ENCODE assay signal across 14 cellular contexts in genomic region chr4:1266881-1267763, GRCh38. TPM values are rescaled to one million over a fixed set of nuclear protein-coding genes. Genes with fewer than 3 reads are reported as not detected.
DNase-seq lines count a peak whose midpoint lies in the region; ATAC-seq and TF ChIP-seq lines count a peak whose summit lies in the region.
"Had no signal": no experiment of that assay in that cellular context is flagged by ENCODE, and none has a peak within 500 bp of the region (broad histone marks: within the 10 kb centered on the region; RNA-seq: fewer than 3 reads in every experiment).

No MANE protein-coding gene starts in this region.

- ATAC-seq in GM18520 (IDR thresholded peaks at IDR 0.05; ENCODE audit: unreplicated experiment) (peak; percentile 17), HG02840 (IDR thresholded peaks at IDR 0.05; ENCODE audit: low FRiP score, unreplicated experiment) (no peak), HG03442 (IDR thresholded peaks at IDR 0.05; ENCODE audit: unreplicated experiment) (no peak)
- peak; percentile 82 for ATAC-seq in activated CD8-positive, alpha-beta T cell treated with anti-CD3 and anti-CD28 coated beads for 36 hours
- ATAC-seq in naive thymus-derived CD8-positive, alpha-beta T cell = peak; percentile 76 to 88
- ATAC-seq: body of pancreas, GM23338 had no signal

- peaks cover 5% of the 10 kb centered on the region for H3F3A ChIP-seq in DOHH2 (ENCODE audit: control insufficient read depth, insufficient read depth)

- peak overlapping the region; percentile 93 for H3K27ac Mint-ChIP-seq in activated CD8-positive, alpha-beta T cell treated with anti-CD3 and anti-CD28 coated beads for 36 hours
- peak overlapping the region; percentile 83 to 99 (median 97) for H3K27ac Mint-ChIP-seq in naive thymus-derived CD8-positive, alpha-beta T cell
- H3K27ac Mint-ChIP-seq: GM23338 had no signal

- no peaks in the 10 kb centered on the region for H3K36me3 ChIP-seq in DOHH2 (ENCODE audit: control insufficient read depth, low read length)
- H3K36me3 ChIP-seq: upper lobe of left lung had no signal

- H3K36me3 Mint-ChIP-seq in activated CD8-positive, alpha-beta T cell treated with anti-CD3 and anti-CD28 coated beads for 36 hours (ENCODE audit: low read depth) = peaks cover 7% of the 10 kb centered on the region
- peaks cover 0 to 6% (median 2%) of the 10 kb centered on the region in 3 donors for H3K36me3 Mint-ChIP-seq in naive thymus-derived CD8-positive, alpha-beta T cell

- no peak overlapping the region for H3K27ac ChIP-seq in DOHH2 (ENCODE audit: low read depth, low read length)
- H3K27ac ChIP-seq: body of pancreas, left ventricle myocardium inferior had no signal

- DNase-seq in activated CD8-positive, alpha-beta T cell treated with anti-CD3 and anti-CD28 coated beads for 36 hours = no peak
- peak in 4 of 10 donors; percentile 36 to 76 (median 59) for DNase-seq in naive thymus-derived CD8-positive, alpha-beta T cell
- DNase-seq in DMS79 treated with DMSO at 0.1 percent for 48 hours (lab: John Stamatoyannopoulos, UW) (no peak), DMS153 (lab: John Stamatoyannopoulos, UW) (no peak)
- DNase-seq: NCI-H2227 treated with DMSO at 0.1 percent for 48 hours, retina had no signal

- peak overlapping the region; percentile 64 for H3K4me3 Mint-ChIP-seq in activated CD8-positive, alpha-beta T cell treated with anti-CD3 and anti-CD28 coated beads for 36 hours
- H3K4me3 Mint-ChIP-seq in naive thymus-derived CD8-positive, alpha-beta T cell = peak overlapping the region; percentile 76 to 89 (median 83)
- H3K4me3 Mint-ChIP-seq: GM23338 had no signal

- H3K79me2 ChIP-seq in DOHH2 (ENCODE audit: control insufficient read depth, low read length) = no peaks in the 10 kb centered on the region

- peak overlapping the region; percentile 64 for H3K4me3 ChIP-seq in DOHH2 (ENCODE audit: low read length)
- H3K4me3 ChIP-seq: body of pancreas, GM23338, left ventricle myocardium inferior had no signal

- intact Hi-C loops in activated CD8-positive, alpha-beta T cell treated with anti-CD3 and anti-CD28 coated beads for 36 hours (cut with micrococcal nuclease) = no loop called here

- TF ChIP-seq CTCF in DOHH2 (IDR thresholded peaks at IDR 0.05; ENCODE audit: low read depth, low read length, poor library complexity, severe bottlenecking) = no peak
- TF ChIP-seq CTCF in activated CD8-positive, alpha-beta T cell treated with anti-CD3 and anti-CD28 coated beads for 36 hours (IDR thresholded peaks at IDR 0.05) = no peak

- POLR2A ChIA-PET in activated CD8-positive, alpha-beta T cell treated with anti-CD3 and anti-CD28 coated beads for 36 hours (lab: Charles Lee) = interaction anchor here (1.1 to 6.8 kb wide), 4 partner anchors 9 to 63 kb away, joined by 3 to 47 read pairs (median 4); partner anchors contain the start of gene CTBP1
- POLR2A ChIA-PET in naive thymus-derived CD8-positive, alpha-beta T cell (lab: Charles Lee) = interaction anchor here (0.9 to 5.7 kb wide), 7 partner anchors 12 to 338 kb away, joined by 3 to 60 read pairs (median 3); partner anchors contain the start of genes CTBP1, MAEA and UVSSA

- H3K4me2 ChIP-seq in DOHH2 (ENCODE audit: low read length) = peak overlapping the region; percentile 64
- H3K4me2 ChIP-seq: GM23338 had no signal

- peaks cover 12% of the 10 kb centered on the region; the same call in 1 of the 2 replicates for H3K9me3 ChIP-seq in DOHH2 (ENCODE audit: control insufficient read depth, insufficient read depth, low read length)
- H3K9me3 ChIP-seq: body of pancreas, upper lobe of left lung had no signal

- no peaks in the 10 kb centered on the region for H4K20me1 ChIP-seq in DOHH2 (ENCODE audit: control insufficient read depth, insufficient read depth, low read depth, low read length)

- peaks cover 17% of the 10 kb centered on the region for H3K4me1 ChIP-seq in DOHH2 (ENCODE audit: control insufficient read depth, low read length)
- H3K4me1 ChIP-seq: body of pancreas, left ventricle myocardium inferior, upper lobe of left lung had no signal

- peaks cover 20% of the 10 kb centered on the region for H3K4me1 Mint-ChIP-seq in activated CD8-positive, alpha-beta T cell treated with anti-CD3 and anti-CD28 coated beads for 36 hours (ENCODE audit: low read depth)
- peaks cover 11 to 26% (median 21%) of the 10 kb centered on the region in 4 donors for H3K4me1 Mint-ChIP-seq in naive thymus-derived CD8-positive, alpha-beta T cell
- H3K4me1 Mint-ChIP-seq: GM23338 had no signal

- H3K9me3 Mint-ChIP-seq in activated CD8-positive, alpha-beta T cell treated with anti-CD3 and anti-CD28 coated beads for 36 hours = peaks cover 11% of the 10 kb centered on the region
- H3K9me3 Mint-ChIP-seq in naive thymus-derived CD8-positive, alpha-beta T cell = peaks cover 0 to 7% (median 2%) of the 10 kb centered on the region in 9 donors

- no peaks in the 10 kb centered on the region for H3K27me3 Mint-ChIP-seq in activated CD8-positive, alpha-beta T cell treated with anti-CD3 and anti-CD28 coated beads for 36 hours
- H3K27me3 Mint-ChIP-seq in naive thymus-derived CD8-positive, alpha-beta T cell = no peaks in the 10 kb centered on the region

- no peaks in the 10 kb centered on the region for H3K27me3 ChIP-seq in DOHH2 (ENCODE audit: control insufficient read depth, low read length)
- H3K27me3 ChIP-seq: body of pancreas, upper lobe of left lung had no signal

- no peaks in the 10 kb centered on the region for H3K9me2 ChIP-seq in DOHH2 (replicated peaks; ENCODE audit: control insufficient read depth, low read length)

- CTCF ChIA-PET in activated CD8-positive, alpha-beta T cell treated with anti-CD3 and anti-CD28 coated beads for 36 hours (lab: Charles Lee) = interaction anchor here (0.7 to 5.0 kb wide), 24 partner anchors 10 to 363 kb away, joined by 3 to 57 read pairs (median 6); partner anchors contain the start of genes CTBP1 and MAEA

RNA-seq across cellular contexts. Expression of gene CTBP1, which starts 18.2 kb away (rescaled TPM):
- total RNA-seq in activated CD8-positive, alpha-beta T cell treated with anti-CD3 and anti-CD28 coated beads for 36 hours = 100 to 1,000 TPM; 136 TPM
- total RNA-seq in naive thymus-derived CD8-positive, alpha-beta T cell = 100 to 1,000 TPM; 189 to 193 TPM
- 100 to 1,000 TPM in 1 of 3 donors, 10 to 100 TPM in 2; 51.0 to 104 (median 93.7) TPM for polyA plus RNA-seq in naive thymus-derived CD8-positive, alpha-beta T cell

RNA-seq across cellular contexts. Expression of gene MAEA, which starts 22.6 kb away (rescaled TPM):
- total RNA-seq in activated CD8-positive, alpha-beta T cell treated with anti-CD3 and anti-CD28 coated beads for 36 hours = 10 to 100 TPM; 32.3 to 37.0 TPM
- 100 to 1,000 TPM; 107 to 112 TPM for total RNA-seq in naive thymus-derived CD8-positive, alpha-beta T cell
- 10 to 100 TPM; 56.7 to 75.1 (median 59.2) TPM for polyA plus RNA-seq in naive thymus-derived CD8-positive, alpha-beta T cell

Comparison
In these comparisons a context has a peak if more than half of its experiments do, and no peak if none do; other contexts are left out.
1. ATAC-seq: peak in GM18520 (single experiment), activated CD8-positive, alpha-beta T cell treated with anti-CD3 and anti-CD28 coated beads for 36 hours (single experiment) and naive thymus-derived CD8-positive, alpha-beta T cell (2 of 2); none in HG02840 (single experiment) and HG03442 (single experiment).